In the genomic region with DNA sequence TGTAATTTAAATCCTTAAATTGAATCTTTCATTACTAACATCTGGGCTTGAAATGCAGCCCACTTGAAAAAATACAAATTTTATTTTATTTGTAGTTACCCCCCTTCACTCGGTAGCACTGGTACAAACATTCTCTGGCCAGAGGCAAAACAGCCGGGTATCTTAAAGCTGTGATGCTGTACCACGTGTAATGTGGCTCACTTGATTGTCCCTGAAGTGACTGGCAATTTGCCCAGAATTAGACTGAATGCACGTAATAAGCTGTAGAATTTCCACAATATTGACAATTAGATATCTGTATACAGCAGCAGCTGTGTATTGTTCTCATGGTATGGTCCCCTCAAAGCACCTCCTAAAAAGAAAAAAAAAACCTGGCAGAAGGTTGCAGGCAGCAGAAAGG, we compare ENCODE assay signal across 21 cellular contexts.
A peak's percentile ranks its signal among the peaks of the same experiment; 100 is the strongest.
DNase-seq lines count a peak whose midpoint lies in the region; ATAC-seq, FAIRE-seq and TF ChIP-seq lines count a peak whose summit lies in the region.
"Had no signal": no experiment of that assay in that cellular context is flagged by ENCODE, and none has a peak within 500 bp of the region (broad histone marks: within the 10 kb centered on the region; RNA-seq: fewer than 3 reads in every experiment).

No MANE protein-coding gene starts in this region.

- H3K4me3 ChIP-seq in A673 (ENCODE audit: low read depth, low read length, poor library complexity, severe bottlenecking) (no peak overlapping the region), bronchial epithelial cell (ENCODE audit: low read depth, low read length) (no peak overlapping the region), transverse colon (no peak overlapping the region), suprapubic skin (no peak overlapping the region)
- H3K4me3 ChIP-seq: MG63, psoas muscle, smooth muscle cell had no signal

- 67% methylated on average over 4 of the region's 4 CpGs; no CpG with 5 or more reads in 1 of the 2 donors for WGBS in transverse colon (ENCODE audit: low coverage in 1 of 2), 2 donors
- 29% methylated on average over 4 of the region's 4 CpGs for WGBS in suprapubic skin

- in situ Hi-C loops in transverse colon (cut with MboI; ENCODE audit: low pct_ligation_motif_present in 1 of 4, low pct_unique_long_range_greater_than_20kb in 1 of 4, low sequenced_read_pairs in 3 of 4) = no loop called here

- H3K27me3 ChIP-seq in A673 (replicated peaks; ENCODE audit: insufficient read depth, low read depth, low read length, poor library complexity) (peaks cover 40% of the 10 kb centered on the region), bronchial epithelial cell (ENCODE audit: control insufficient read depth, insufficient read depth, low read length) (no peaks in the 10 kb centered on the region), transverse colon (no peaks in the 10 kb centered on the region), suprapubic skin (no peaks in the 10 kb centered on the region)
- H3K27me3 ChIP-seq: MG63 had no signal

- CTCF ChIA-PET in A673 (lab: Charles Lee) = no interaction called here

- intact Hi-C loops in A673 (cut with micrococcal nuclease; ENCODE audit: unreplicated experiment) (no loop called here), transverse colon (cut with DNase I; ENCODE audit: low total_unique reads) (no loop called here)

- TF ChIP-seq POLR2A in transverse colon (IDR thresholded peaks at IDR 0.05) (no peak), suprapubic skin (IDR thresholded peaks at IDR 0.05) (no peak)

- H3K27ac ChIP-seq in A673 (ENCODE audit: low read depth, low read length, poor library complexity, severe bottlenecking) = no peak overlapping the region
- H3K27ac ChIP-seq in transverse colon = no peak overlapping the region
- no peak overlapping the region for H3K27ac ChIP-seq in suprapubic skin
- H3K27ac ChIP-seq: HL-60, psoas muscle had no signal

- FAIRE-seq in bronchial epithelial cell (lab: Jason Lieb, UNC) = no peak
- FAIRE-seq: frontal cortex, G401.6, H54 had no signal

- ATAC-seq in HG02759 (IDR thresholded peaks at IDR 0.05; ENCODE audit: unreplicated experiment) = no peak
- ATAC-seq: psoas muscle had no signal

- TF ChIP-seq EP300 in transverse colon (IDR thresholded peaks at IDR 0.05; ENCODE audit: low read depth) = no peak
- no peak for TF ChIP-seq EP300 in suprapubic skin (IDR thresholded peaks at IDR 0.05)

- H3K4me1 ChIP-seq in A673 (ENCODE audit: insufficient read depth, low read length, poor library complexity, severe bottlenecking) (no peaks in the 10 kb centered on the region), transverse colon (no peaks in the 10 kb centered on the region), suprapubic skin (no peaks in the 10 kb centered on the region)
- H3K4me1 ChIP-seq: psoas muscle had no signal

- BruUV-seq in A673 (replicated peaks; lab: Mats Ljungman, UMichigan) = no TSS peak

- H3K36me3 ChIP-seq in A673 (ENCODE audit: insufficient read depth, low read length, poor library complexity, severe bottlenecking) (no peaks in the 10 kb centered on the region), bronchial epithelial cell (ENCODE audit: control insufficient read depth, insufficient read depth, low read length) (no peaks in the 10 kb centered on the region), transverse colon (no peaks in the 10 kb centered on the region), suprapubic skin (no peaks in the 10 kb centered on the region)
- H3K36me3 ChIP-seq: MG63 had no signal

- H3K9me3 ChIP-seq in A673 (ENCODE audit: low read depth, low read length, poor library complexity, severe bottlenecking) (no peaks in the 10 kb centered on the region), transverse colon (no peaks in the 10 kb centered on the region), suprapubic skin (no peaks in the 10 kb centered on the region)
- H3K9me3 ChIP-seq: MG63, psoas muscle had no signal

- POLR2A ChIA-PET in A673 (lab: Charles Lee; ENCODE audit: low non-redundant PET) = no interaction called here

- no peak for TF ChIP-seq CTCF in A673 (conservative IDR thresholded peaks at IDR 0.05; ENCODE audit: low read depth, low read length)
- TF ChIP-seq CTCF in bronchial epithelial cell (IDR thresholded peaks at IDR 0.05; ENCODE audit: insufficient read depth, low read length, severe bottlenecking) = no peak
- TF ChIP-seq CTCF in transverse colon (IDR thresholded peaks at IDR 0.05) = no peak
- no peak for TF ChIP-seq CTCF in suprapubic skin (IDR thresholded peaks at IDR 0.05)

- peak; percentile 3 for DNase-seq in A673 (ENCODE audit: low spot score)
- DNase-seq in ELR (ENCODE audit: low read depth) = peak; percentile 13
- peak; percentile 79 for DNase-seq in NCI-H2227 (lab: John Stamatoyannopoulos, UW; ENCODE audit: unreplicated experiment)
- peak; percentile 28 for DNase-seq in bronchial epithelial cell (ENCODE audit: low read depth)
- no peak for DNase-seq in transverse colon
- DNase-seq in pons (ENCODE audit: low spot score) = no peak
- no peak for DNase-seq in suprapubic skin (ENCODE audit: low spot score in 2 of 2)
- DNase-seq: activated gamma-delta T cell treated with Interleukin-2 at 50 U/mL for 16 hours; CD8-positive, alpha-beta memory T cell; IMR-90; MG63; NCI-H2081 treated with DMSO at 0.1 percent for 48 hours; psoas muscle; stimulated activated CD4-positive, alpha-beta T cell treated with anti-CD3 and anti-CD28 coated beads, Interleukin-4, amount 100 ng/mL, for 4 hours; T-helper 9 cell had no signal

Comparison
In these comparisons a context has a peak if more than half of its experiments do, and no peak if none do; other contexts are left out.
1. DNase-seq: peak in A673 (single experiment), ELR (single experiment), NCI-H2227 (single experiment) and bronchial epithelial cell (single experiment); none in transverse colon (single experiment), pons (single experiment) and suprapubic skin (0 of 2).